ENCODE assay signal across 20 cellular contexts in the genomic region with DNA sequence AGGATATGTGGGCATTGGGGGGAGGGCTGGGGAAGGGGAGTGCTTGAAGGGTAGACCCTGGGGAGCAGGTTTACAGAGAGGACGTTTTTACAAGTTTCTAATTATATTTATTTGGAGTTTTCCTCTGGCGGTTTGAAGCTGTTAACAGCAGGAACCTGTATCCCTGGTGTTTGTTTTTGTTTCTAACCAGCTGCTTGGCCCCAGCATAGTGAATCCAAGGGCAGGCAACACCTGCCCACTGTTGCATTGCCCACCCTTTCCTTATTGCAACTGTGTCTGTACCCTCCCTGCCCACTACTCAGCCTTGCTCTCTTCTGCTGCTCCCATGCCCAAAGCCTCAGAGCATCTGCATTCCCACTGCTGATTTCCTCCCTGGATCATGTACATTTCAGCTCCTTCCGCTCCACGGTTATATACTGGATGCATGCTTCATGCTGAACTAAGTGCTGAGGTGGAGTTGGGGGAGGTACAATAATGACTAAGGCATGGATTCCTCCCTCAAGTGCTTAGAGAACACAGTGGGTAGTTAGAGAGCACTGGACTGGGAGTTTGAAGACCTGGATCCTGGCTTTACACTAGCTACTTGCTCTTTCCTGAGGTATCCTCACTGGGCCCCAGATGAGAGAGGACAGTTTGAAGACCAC. TPM values are rescaled to one million over a fixed set of nuclear protein-coding genes. Genes with fewer than 3 reads are reported as not detected.
DNase-seq lines count a peak whose midpoint lies in the region; ATAC-seq and TF ChIP-seq lines count a peak whose summit lies in the region.
"Had no signal": no experiment of that assay in that cellular context is flagged by ENCODE, and none has a peak within 500 bp of the region (broad histone marks: within the 10 kb centered on the region; RNA-seq: fewer than 3 reads in every experiment).

No MANE protein-coding gene starts in this region.

- in situ Hi-C loops in GM23248 (cut with MboI), result no loop called here

- POLR2A ChIA-PET in SK-N-SH (lab: Yijun Ruan, JAX), result no interaction called here

- intact Hi-C loops in spleen (cut with DNase I; ENCODE audit: low total_unique reads), result no loop called here

- H3F3A ChIP-seq in GM23248 (ENCODE audit: insufficient read depth) (peaks cover 22% of the 10 kb centered on the region), neural progenitor cell (ENCODE audit: low read depth) (peaks cover 33% of the 10 kb centered on the region), SK-N-SH (replicated peaks; ENCODE audit: insufficient read depth) (no peaks in the 10 kb centered on the region)

- no peak overlapping the region for H3K27ac ChIP-seq in GM23248
- H3K27ac ChIP-seq in neural progenitor cell, result no peak overlapping the region
- H3K27ac ChIP-seq in SK-N-SH (ENCODE audit: low read depth in 2 of 2, low read length in 1 of 2), result no peak overlapping the region
- no peak overlapping the region for H3K27ac ChIP-seq in spleen
- H3K27ac ChIP-seq: 22Rv1, lower lobe of right lung, neutrophil, psoas muscle, VCaP had no signal

- no peaks in the 10 kb centered on the region for H3K9me3 Mint-ChIP-seq in neural progenitor cell
- H3K9me3 Mint-ChIP-seq: activated CD4-positive, alpha-beta T cell treated with anti-CD3 and anti-CD28 coated beads, Interleukin-2, amount 10 ng/mL, durations not matched to agents 7 days and 5 days; CD8-positive, alpha-beta T cell; stimulated activated naive B cell treated with anti-CD40 and anti-IgM and Interleukin-4, amounts not matched to agents 10 μg/mL and 1 μg/mL and 100 μg/mL, for 72 hours had no signal

- H2AFZ ChIP-seq in GM23248 (no peak overlapping the region), neural progenitor cell (replicated peaks) (no peak overlapping the region), SK-N-SH (ENCODE audit: low read depth) (no peak overlapping the region)

- H4K20me1 ChIP-seq in GM23248 (ENCODE audit: insufficient read depth), result no peaks in the 10 kb centered on the region
- peaks cover 71% of the 10 kb centered on the region for H4K20me1 ChIP-seq in neural progenitor cell (ENCODE audit: low read depth)
- no peaks in the 10 kb centered on the region for H4K20me1 ChIP-seq in SK-N-SH (ENCODE audit: insufficient read depth)

- peaks cover 8% of the 10 kb centered on the region for H3K36me3 Mint-ChIP-seq in neural progenitor cell
- H3K36me3 Mint-ChIP-seq: activated CD8-positive, alpha-beta memory T cell treated with anti-CD3 and anti-CD28 coated beads, Interleukin-2, amount 10 ng/mL, durations not matched to agents 7 days and 5 days; CD8-positive, alpha-beta T cell had no signal

- DNase-seq in DMS 273 (lab: John Stamatoyannopoulos, UW; ENCODE audit: unreplicated experiment) (peak; percentile 30), DMS 273 treated with DMSO at 0.1 percent for 48 hours (lab: John Stamatoyannopoulos, UW) (no peak), GM23248 (peak; percentile 26), NCI-H345 treated with DMSO at 0.1 percent for 48 hours (lab: John Stamatoyannopoulos, UW; ENCODE audit: unreplicated experiment) (peak; percentile 48), neural progenitor cell (ENCODE audit: low spot score) (no peak), SK-N-SH (no peak), spleen (no peak)
- DNase-seq: activated CD4-positive, alpha-beta T cell treated with anti-CD3 and anti-CD28 coated beads, Interleukin-2, amount 10 ng/mL, durations not matched to agents 7 days and 5 days; activated CD8-positive, alpha-beta memory T cell treated with anti-CD3 and anti-CD28 coated beads, Interleukin-2, amount 10 ng/mL, durations not matched to agents 7 days and 5 days; CD8-positive, alpha-beta T cell; effector memory CD4-positive, alpha-beta T cell; lower lobe of right lung; psoas muscle; stimulated activated naive B cell treated with anti-CD40 and anti-IgM and Interleukin-4, amounts not matched to agents 10 μg/mL and 1 μg/mL and 100 μg/mL, for 72 hours; T-helper 17 cell had no signal

- no peak for TF ChIP-seq POLR2A in spleen (IDR thresholded peaks at IDR 0.05)

- H3K9me3 ChIP-seq in GM23248 (ENCODE audit: low read depth) (no peaks in the 10 kb centered on the region), neural progenitor cell (ENCODE audit: low read depth) (no peaks in the 10 kb centered on the region), SK-N-SH (no peaks in the 10 kb centered on the region), spleen (no peaks in the 10 kb centered on the region)
- H3K9me3 ChIP-seq: lower lobe of right lung, neutrophil, psoas muscle had no signal

- no peak for TF ChIP-seq EP300 in SK-N-SH (IDR thresholded peaks at IDR 0.05; ENCODE audit: borderline replicate concordance in 1 of 2, low read depth in 1 of 2, low read length in 1 of 2)

- H3K9ac ChIP-seq in GM23248 (no peak overlapping the region), neural progenitor cell (no peak overlapping the region), SK-N-SH (no peak overlapping the region)

- CTCF ChIA-PET in SK-N-SH (lab: Yijun Ruan, JAX), result interaction anchor here (0.8 to 8.7 kb wide), 5 partner anchors 10 to 80 kb away, joined by 3 to 57 read pairs (median 6); no protein-coding TSS in a partner anchor

- H3K79me2 ChIP-seq in GM23248 (ENCODE audit: insufficient read depth) (peaks cover 98% of the 10 kb centered on the region), neural progenitor cell (ENCODE audit: low read depth) (peaks cover 64% of the 10 kb centered on the region), SK-N-SH (ENCODE audit: insufficient read depth) (peaks cover 6% of the 10 kb centered on the region; the same call in 1 of the 2 replicates)

- no peak for ATAC-seq in HG02610 (IDR thresholded peaks at IDR 0.05; ENCODE audit: unreplicated experiment)
- ATAC-seq: activated CD8-positive, alpha-beta memory T cell treated with anti-CD3 and anti-CD28 coated beads, Interleukin-2, amount 10 ng/mL, durations not matched to agents 7 days and 5 days; CD8-positive, alpha-beta T cell; lower lobe of right lung; psoas muscle; stimulated activated naive B cell treated with anti-CD40 and anti-IgM and Interleukin-4, amounts not matched to agents 10 μg/mL and 1 μg/mL and 100 μg/mL, for 72 hours; T-helper 17 cell had no signal

- no peaks in the 10 kb centered on the region for H3K27me3 ChIP-seq in GM23248 (replicated peaks; ENCODE audit: insufficient read depth)
- H3K27me3 ChIP-seq in neural progenitor cell, result peaks cover 3% of the 10 kb centered on the region
- H3K27me3 ChIP-seq in SK-N-SH (ENCODE audit: insufficient read depth), result no peaks in the 10 kb centered on the region
- H3K27me3 ChIP-seq in spleen (replicated peaks in 1 of 7), result peaks cover 0 to 56% (median 26%) of the 10 kb centered on the region in 7 donors

- H3K36me3 ChIP-seq in GM23248 (ENCODE audit: low read depth) (no peaks in the 10 kb centered on the region), neural progenitor cell (no peaks in the 10 kb centered on the region), SK-N-SH (replicated peaks in 1 of 2; ENCODE audit: control insufficient read depth in 1 of 2, insufficient read depth in 2 of 2, low read length in 1 of 2) (no peaks in the 10 kb centered on the region), spleen (no peaks in the 10 kb centered on the region)
- H3K36me3 ChIP-seq: lower lobe of right lung, neutrophil had no signal

- TF ChIP-seq RAD21 in SK-N-SH (IDR thresholded peaks at IDR 0.05; ENCODE audit: low read length), result no peak

- peaks cover 61% of the 10 kb centered on the region for H3K4me1 Mint-ChIP-seq in neural progenitor cell
- H3K4me1 Mint-ChIP-seq: activated CD4-positive, alpha-beta T cell treated with anti-CD3 and anti-CD28 coated beads, Interleukin-2, amount 10 ng/mL, durations not matched to agents 7 days and 5 days; activated CD8-positive, alpha-beta memory T cell treated with anti-CD3 and anti-CD28 coated beads, Interleukin-2, amount 10 ng/mL, durations not matched to agents 7 days and 5 days had no signal

- no peak overlapping the region for H3K4me2 ChIP-seq in GM23248 (ENCODE audit: unreplicated experiment)
- H3K4me2 ChIP-seq in neural progenitor cell, result peak overlapping the region; percentile 91
- H3K4me2 ChIP-seq in SK-N-SH, result no peak overlapping the region

- WGBS in GM23248 (ENCODE audit: low coverage in 1 of 2, low lambda C conversion rate in 2 of 2, missing lambda C conversion rate in 2 of 2), 2 experiments, result 58 to 65% methylated on average over 4 of the region's 4 CpGs
- WGBS in SK-N-SH (ENCODE audit: low lambda C conversion rate), result 77% methylated on average over 4 of the region's 4 CpGs
- 73 to 86% (median 76%) methylated on average over 4 of the region's 4 CpGs for WGBS in spleen, 5 donors

- no peak overlapping the region for H3K4me3 Mint-ChIP-seq in neural progenitor cell
- H3K4me3 Mint-ChIP-seq: activated CD4-positive, alpha-beta T cell treated with anti-CD3 and anti-CD28 coated beads, Interleukin-2, amount 10 ng/mL, durations not matched to agents 7 days and 5 days; activated CD8-positive, alpha-beta memory T cell treated with anti-CD3 and anti-CD28 coated beads, Interleukin-2, amount 10 ng/mL, durations not matched to agents 7 days and 5 days; activated naive CD8-positive, alpha-beta T cell; CD8-positive, alpha-beta T cell; stimulated activated naive B cell treated with anti-CD40 and anti-IgM and Interleukin-4, amounts not matched to agents 10 μg/mL and 1 μg/mL and 100 μg/mL, for 72 hours; T-helper 17 cell had no signal

- H3K4me1 ChIP-seq in GM23248 (ENCODE audit: insufficient read depth), result peaks cover 34% of the 10 kb centered on the region
- H3K4me1 ChIP-seq in neural progenitor cell, result peaks cover 58% of the 10 kb centered on the region
- no peaks in the 10 kb centered on the region; a peak in 1 of 4 replicates for H3K4me1 ChIP-seq in SK-N-SH (ENCODE audit: control insufficient read depth in 1 of 2, insufficient read depth in 2 of 2, low read depth in 1 of 2, low read length in 1 of 2)
- peaks cover 0 to 5% (median 3%) of the 10 kb centered on the region in 6 donors for H3K4me1 ChIP-seq in spleen

- TF ChIP-seq CTCF in neural progenitor cell (IDR thresholded peaks at IDR 0.05) (no peak), SK-N-SH (IDR thresholded peaks at IDR 0.05) (no peak), spleen (IDR thresholded peaks at IDR 0.05 in 8 of 11, conservative IDR thresholded peaks at IDR 0.05 in 3 of 11) (no peak)

- peaks cover 5% of the 10 kb centered on the region for H3K27me3 Mint-ChIP-seq in neural progenitor cell (ENCODE audit: insufficient read depth, low read depth)

- H3K9me2 ChIP-seq in GM23248 (ENCODE audit: insufficient read depth), result no peaks in the 10 kb centered on the region
- H3K9me2 ChIP-seq in SK-N-SH, result no peaks in the 10 kb centered on the region

- H3K27ac Mint-ChIP-seq in neural progenitor cell, result no peak overlapping the region
- H3K27ac Mint-ChIP-seq: activated CD4-positive, alpha-beta T cell treated with anti-CD3 and anti-CD28 coated beads, Interleukin-2, amount 10 ng/mL, durations not matched to agents 7 days and 5 days; activated CD8-positive, alpha-beta memory T cell treated with anti-CD3 and anti-CD28 coated beads, Interleukin-2, amount 10 ng/mL, durations not matched to agents 7 days and 5 days; activated naive CD8-positive, alpha-beta T cell; CD8-positive, alpha-beta T cell; stimulated activated naive B cell treated with anti-CD40 and anti-IgM and Interleukin-4, amounts not matched to agents 10 μg/mL and 1 μg/mL and 100 μg/mL, for 72 hours; T-helper 17 cell had no signal

- H3K4me3 ChIP-seq in GM23248 (no peak overlapping the region), neural progenitor cell (no peak overlapping the region), SK-N-SH (ENCODE audit: low read depth in 2 of 2, low read length in 1 of 2) (no peak overlapping the region), spleen (no peak overlapping the region)
- H3K4me3 ChIP-seq: lower lobe of right lung, psoas muscle had no signal

RNA-seq across cellular contexts. Expression of a gene that starts 6.0 kb away (rescaled TPM):
- total RNA-seq in GM23248 (2014; rRNA removed; shearing (Covaris generic)), result 31.5 and 31.6 TPM in 2 replicates
- polyA plus RNA-seq in GM23248 (2016; fragmentation: Nextera tagmentation; extraction: Ambion mirVana) (21.6 and 24.0 TPM in 2 replicates), SK-N-SH (2012; rRNA removed) (1.8 and 2.0 TPM in 2 replicates), spleen (under 1 TPM; 0.03 to 0.04 (median 0.03) TPM)
- total RNA-seq in neural progenitor cell (ENCODE audit: low replicate concordance) (9.0 and 11.4 TPM in 2 replicates), spleen (under 1 TPM in 6 of 7 donors, not detected in 1; 0.09 to 0.43 (median 0.23) TPM)
- 1.2 and 1.8 TPM in 2 replicates for polyA plus RNA-seq in SK-N-SH (2012; cell fraction: cytosol; rRNA removed)
- 2.7 and 4.3 TPM in 2 replicates for polyA plus RNA-seq in SK-N-SH (2012; cell fraction: nucleus; rRNA removed)
- total RNA-seq: activated CD4-positive, alpha-beta T cell treated with anti-CD3 and anti-CD28 coated beads, Interleukin-2, amount 10 ng/mL, durations not matched to agents 7 days and 5 days; CD8-positive, alpha-beta T cell; T-helper 17 cell had no signal

RNA-seq across cellular contexts. Expression of a gene that starts 39.7 kb away (rescaled TPM):
- 14.3 and 19.6 TPM in 2 replicates for total RNA-seq in GM23248 (2014; rRNA removed; shearing (Covaris generic))
- polyA plus RNA-seq in GM23248 (2016; fragmentation: Nextera tagmentation; extraction: Ambion mirVana) (15.9 and 16.4 TPM in 2 replicates), SK-N-SH (2012; rRNA removed) (19.7 and 22.4 TPM in 2 replicates), spleen (10 to 100 TPM; 25.6 to 54.9 (median 40.9) TPM)
- total RNA-seq in neural progenitor cell (ENCODE audit: low replicate concordance) (14.8 and 27.0 TPM in 2 replicates), spleen (10 to 100 TPM; 51.6 to 80.0 (median 60.9) TPM)
- 6.5 and 10.7 TPM in 2 replicates for polyA plus RNA-seq in SK-N-SH (2012; cell fraction: cytosol; rRNA removed)
- 88.9 and 102 TPM in 2 replicates for polyA plus RNA-seq in SK-N-SH (2012; cell fraction: nucleus; rRNA removed)

Comparison
In these comparisons a context has a peak if more than half of its experiments do, and no peak if none do; other contexts are left out.
1. DNase-seq: peak in DMS 273 (single experiment), GM23248 (single experiment) and NCI-H345 treated with DMSO at 0.1 percent for 48 hours (single experiment); none in DMS 273 treated with DMSO at 0.1 percent for 48 hours (single experiment), neural progenitor cell (single experiment), SK-N-SH (single experiment) and spleen (single experiment).